10 cellular contexts compared by ENCODE assay signal in the genomic region with DNA sequence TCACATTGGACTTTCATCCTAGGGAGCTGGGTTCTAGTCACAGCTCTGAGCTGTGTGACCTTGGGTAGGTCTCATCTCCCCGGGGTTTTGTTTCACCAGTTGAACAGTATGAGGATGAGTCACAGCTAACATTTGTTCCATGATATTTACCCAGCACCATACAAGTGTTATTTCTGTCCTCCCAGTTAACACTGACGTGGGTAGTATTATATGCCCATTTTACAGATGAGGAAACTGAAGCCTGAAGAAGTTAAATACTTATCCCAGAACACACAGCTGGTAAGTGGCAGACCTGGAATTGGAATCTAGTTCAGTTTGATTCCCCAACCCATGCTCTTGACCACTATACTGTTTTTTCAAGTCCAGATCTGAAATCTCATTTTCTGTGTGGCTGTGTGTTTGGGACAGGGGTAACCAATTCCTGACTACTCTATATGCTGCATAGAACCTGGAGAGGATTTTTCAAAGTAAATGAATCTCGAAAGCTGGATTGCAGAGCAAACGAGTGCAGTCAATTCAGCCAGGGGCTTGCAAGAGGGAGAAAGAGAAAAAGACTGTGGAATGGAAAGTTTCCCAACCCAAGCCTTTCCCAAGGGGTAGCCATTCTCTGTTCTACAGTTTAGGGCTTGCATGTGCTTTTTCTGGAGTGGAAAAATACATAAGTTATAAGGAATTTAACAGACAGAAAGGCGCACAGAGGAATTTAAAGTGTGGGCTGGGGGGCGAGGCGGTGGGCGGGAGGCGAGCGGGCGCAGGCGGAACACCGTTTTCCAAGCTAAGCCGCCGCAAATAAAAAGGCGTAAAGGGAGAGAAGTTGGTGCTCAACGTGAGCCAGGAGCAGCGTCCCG. TPM values are rescaled to one million over a fixed set of nuclear protein-coding genes. Genes with fewer than 3 reads are reported as not detected.
DNase-seq lines count a peak whose midpoint lies in the region; ATAC-seq and TF ChIP-seq lines count a peak whose summit lies in the region.
"Had no signal": no experiment of that assay in that cellular context is flagged by ENCODE, and none has a peak within 500 bp of the region (broad histone marks: within the 10 kb centered on the region; RNA-seq: fewer than 3 reads in every experiment).

No MANE protein-coding gene starts in this region.

- no peaks in the 10 kb centered on the region for H3K9me3 ChIP-seq in adipocyte (ENCODE audit: control insufficient read depth, low read length)
- no peaks in the 10 kb centered on the region for H3K9me3 ChIP-seq in right atrium auricular region
- H3K9me3 ChIP-seq in psoas muscle: no peaks in the 10 kb centered on the region

- TF ChIP-seq CTCF in right atrium auricular region (IDR thresholded peaks at IDR 0.05) (no peak), psoas muscle (IDR thresholded peaks at IDR 0.05) (no peak)

- ATAC-seq in psoas muscle: peak; percentile 42 to 63 (median 48)

- no peaks in the 10 kb centered on the region for H3K27me3 ChIP-seq in adipocyte (replicated peaks; ENCODE audit: control insufficient read depth, insufficient read depth, low read length)
- no peaks in the 10 kb centered on the region for H3K27me3 ChIP-seq in right atrium auricular region
- no peaks in the 10 kb centered on the region for H3K27me3 ChIP-seq in psoas muscle (ENCODE audit: insufficient read depth in 3 of 3, low read length in 2 of 3)

- H3K4me3 ChIP-seq in adipocyte (ENCODE audit: low read length) (peak overlapping the region; percentile 85), right atrium auricular region (peak overlapping the region; percentile 59 to 71), psoas muscle (peak overlapping the region; percentile 73)

- intact Hi-C loops in psoas muscle (cut with DNase I): loop anchor here in 1 of 2 donors (5.0 to 10.0 kb wide), 2 partner anchors 165 to 463 kb away; no protein-coding TSS in a partner anchor

- peak overlapping the region; percentile 87 to 94 for H3K27ac ChIP-seq in right atrium auricular region
- peak overlapping the region; percentile 86 for H3K27ac ChIP-seq in psoas muscle

- WGBS in psoas muscle, 3 donors: 6 to 10% (median 7%) methylated on average over 19 of the region's 19 CpGs

- H3K9ac ChIP-seq in adipocyte (ENCODE audit: low read length): peak overlapping the region; percentile 82

- H3K4me1 ChIP-seq in adipocyte (ENCODE audit: control insufficient read depth, insufficient read depth, low read length): peaks cover 13% of the 10 kb centered on the region
- peaks cover 0 to 13% of the 10 kb centered on the region in 2 donors for H3K4me1 ChIP-seq in right atrium auricular region
- peaks cover 18% of the 10 kb centered on the region for H3K4me1 ChIP-seq in psoas muscle

- peak; percentile 76 for DNase-seq in EH (ENCODE audit: low read depth)
- DNase-seq in adipocyte (ENCODE audit: low read depth): peak; percentile 80
- DNase-seq in right atrium auricular region (ENCODE audit: low spot score): no peak
- no peak for DNase-seq in psoas muscle
- DNase-seq in NCI-H226: no peak
- DNase-seq in NCI-H2029 (lab: John Stamatoyannopoulos, UW): no peak
- DNase-seq in NCI-H146 treated with DMSO at 0.1 percent for 48 hours (lab: John Stamatoyannopoulos, UW; ENCODE audit: unreplicated experiment): no peak
- no peak for DNase-seq in HuH-7 (ENCODE audit: low spot score)
- DNase-seq: activated CD4-positive, CD25-positive, alpha-beta regulatory T cell had no signal

- no peaks in the 10 kb centered on the region for H3K36me3 ChIP-seq in adipocyte (ENCODE audit: control insufficient read depth, insufficient read depth, low read length, severe bottlenecking)
- H3K36me3 ChIP-seq in right atrium auricular region: no peaks in the 10 kb centered on the region
- no peaks in the 10 kb centered on the region for H3K36me3 ChIP-seq in psoas muscle (ENCODE audit: insufficient read depth in 1 of 2, low read depth in 1 of 2)

RNA-seq across cellular contexts. Expression of a gene that starts 0.7 kb away (rescaled TPM):
- total RNA-seq in right atrium auricular region: 10 to 100 TPM; 15.2 to 22.8 TPM
- 1 to 10 TPM; 1.3 to 5.4 (median 1.9) TPM for total RNA-seq in psoas muscle
- 1 to 10 TPM; 1.1 to 2.0 (median 1.9) TPM for polyA plus RNA-seq in psoas muscle
- total RNA-seq: mononuclear cell had no signal

Comparison
In these comparisons a context has a peak if more than half of its experiments do, and no peak if none do; other contexts are left out.
1. DNase-seq: peak in EH (single experiment) and adipocyte (single experiment); none in right atrium auricular region (single experiment), psoas muscle (0 of 2), NCI-H226 (single experiment), NCI-H2029 (single experiment), NCI-H146 treated with DMSO at 0.1 percent for 48 hours (single experiment) and HuH-7 (single experiment).
2. Peak in every context shown above with its lines, with median percentiles within 50 percentile points of each other: H3K4me3 ChIP-seq.